In the genomic region with DNA sequence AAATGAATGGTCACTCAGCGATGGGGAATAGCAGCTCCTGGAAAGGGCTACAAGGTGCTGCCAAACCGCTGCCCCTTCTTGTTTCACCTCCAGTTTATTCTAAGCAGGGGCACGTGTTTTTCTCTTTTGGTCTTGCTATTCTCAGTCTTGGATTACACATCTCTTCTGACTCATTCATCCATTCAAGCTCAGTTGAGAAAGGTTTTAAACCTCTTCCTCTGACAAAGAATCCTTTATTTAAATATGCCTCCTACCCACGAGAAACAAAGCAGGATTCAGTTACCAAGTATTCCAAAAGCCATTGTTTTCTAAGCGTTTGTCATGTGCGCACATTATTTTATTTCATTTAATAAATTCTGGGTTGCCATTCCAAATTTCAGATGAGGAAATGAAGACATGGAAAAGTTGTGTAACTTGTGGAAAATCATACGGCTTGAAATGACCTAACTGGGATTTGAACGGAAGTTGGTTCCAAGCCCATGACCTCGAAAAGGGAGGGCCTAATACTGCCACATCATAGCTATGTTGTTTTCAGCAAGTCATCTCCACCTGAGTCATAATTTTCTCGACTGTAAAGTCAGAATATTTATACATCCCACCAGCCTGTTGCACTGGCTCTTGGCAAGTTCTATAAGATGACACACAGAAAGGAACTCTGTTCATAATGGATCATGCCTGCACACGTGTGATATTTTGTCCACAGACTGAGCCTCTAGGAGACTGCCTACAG, we compare ENCODE assay signal across 1 cellular context.
TF ChIP-seq lines count a peak whose summit lies in the region.

No MANE protein-coding gene starts in this region.

TF ChIP-seq in GM23338, 12 proteins besides CTCF, POLR2A, EP300 and RAD21 (continued from another document):
- TF ChIP-seq, protein P1, sequence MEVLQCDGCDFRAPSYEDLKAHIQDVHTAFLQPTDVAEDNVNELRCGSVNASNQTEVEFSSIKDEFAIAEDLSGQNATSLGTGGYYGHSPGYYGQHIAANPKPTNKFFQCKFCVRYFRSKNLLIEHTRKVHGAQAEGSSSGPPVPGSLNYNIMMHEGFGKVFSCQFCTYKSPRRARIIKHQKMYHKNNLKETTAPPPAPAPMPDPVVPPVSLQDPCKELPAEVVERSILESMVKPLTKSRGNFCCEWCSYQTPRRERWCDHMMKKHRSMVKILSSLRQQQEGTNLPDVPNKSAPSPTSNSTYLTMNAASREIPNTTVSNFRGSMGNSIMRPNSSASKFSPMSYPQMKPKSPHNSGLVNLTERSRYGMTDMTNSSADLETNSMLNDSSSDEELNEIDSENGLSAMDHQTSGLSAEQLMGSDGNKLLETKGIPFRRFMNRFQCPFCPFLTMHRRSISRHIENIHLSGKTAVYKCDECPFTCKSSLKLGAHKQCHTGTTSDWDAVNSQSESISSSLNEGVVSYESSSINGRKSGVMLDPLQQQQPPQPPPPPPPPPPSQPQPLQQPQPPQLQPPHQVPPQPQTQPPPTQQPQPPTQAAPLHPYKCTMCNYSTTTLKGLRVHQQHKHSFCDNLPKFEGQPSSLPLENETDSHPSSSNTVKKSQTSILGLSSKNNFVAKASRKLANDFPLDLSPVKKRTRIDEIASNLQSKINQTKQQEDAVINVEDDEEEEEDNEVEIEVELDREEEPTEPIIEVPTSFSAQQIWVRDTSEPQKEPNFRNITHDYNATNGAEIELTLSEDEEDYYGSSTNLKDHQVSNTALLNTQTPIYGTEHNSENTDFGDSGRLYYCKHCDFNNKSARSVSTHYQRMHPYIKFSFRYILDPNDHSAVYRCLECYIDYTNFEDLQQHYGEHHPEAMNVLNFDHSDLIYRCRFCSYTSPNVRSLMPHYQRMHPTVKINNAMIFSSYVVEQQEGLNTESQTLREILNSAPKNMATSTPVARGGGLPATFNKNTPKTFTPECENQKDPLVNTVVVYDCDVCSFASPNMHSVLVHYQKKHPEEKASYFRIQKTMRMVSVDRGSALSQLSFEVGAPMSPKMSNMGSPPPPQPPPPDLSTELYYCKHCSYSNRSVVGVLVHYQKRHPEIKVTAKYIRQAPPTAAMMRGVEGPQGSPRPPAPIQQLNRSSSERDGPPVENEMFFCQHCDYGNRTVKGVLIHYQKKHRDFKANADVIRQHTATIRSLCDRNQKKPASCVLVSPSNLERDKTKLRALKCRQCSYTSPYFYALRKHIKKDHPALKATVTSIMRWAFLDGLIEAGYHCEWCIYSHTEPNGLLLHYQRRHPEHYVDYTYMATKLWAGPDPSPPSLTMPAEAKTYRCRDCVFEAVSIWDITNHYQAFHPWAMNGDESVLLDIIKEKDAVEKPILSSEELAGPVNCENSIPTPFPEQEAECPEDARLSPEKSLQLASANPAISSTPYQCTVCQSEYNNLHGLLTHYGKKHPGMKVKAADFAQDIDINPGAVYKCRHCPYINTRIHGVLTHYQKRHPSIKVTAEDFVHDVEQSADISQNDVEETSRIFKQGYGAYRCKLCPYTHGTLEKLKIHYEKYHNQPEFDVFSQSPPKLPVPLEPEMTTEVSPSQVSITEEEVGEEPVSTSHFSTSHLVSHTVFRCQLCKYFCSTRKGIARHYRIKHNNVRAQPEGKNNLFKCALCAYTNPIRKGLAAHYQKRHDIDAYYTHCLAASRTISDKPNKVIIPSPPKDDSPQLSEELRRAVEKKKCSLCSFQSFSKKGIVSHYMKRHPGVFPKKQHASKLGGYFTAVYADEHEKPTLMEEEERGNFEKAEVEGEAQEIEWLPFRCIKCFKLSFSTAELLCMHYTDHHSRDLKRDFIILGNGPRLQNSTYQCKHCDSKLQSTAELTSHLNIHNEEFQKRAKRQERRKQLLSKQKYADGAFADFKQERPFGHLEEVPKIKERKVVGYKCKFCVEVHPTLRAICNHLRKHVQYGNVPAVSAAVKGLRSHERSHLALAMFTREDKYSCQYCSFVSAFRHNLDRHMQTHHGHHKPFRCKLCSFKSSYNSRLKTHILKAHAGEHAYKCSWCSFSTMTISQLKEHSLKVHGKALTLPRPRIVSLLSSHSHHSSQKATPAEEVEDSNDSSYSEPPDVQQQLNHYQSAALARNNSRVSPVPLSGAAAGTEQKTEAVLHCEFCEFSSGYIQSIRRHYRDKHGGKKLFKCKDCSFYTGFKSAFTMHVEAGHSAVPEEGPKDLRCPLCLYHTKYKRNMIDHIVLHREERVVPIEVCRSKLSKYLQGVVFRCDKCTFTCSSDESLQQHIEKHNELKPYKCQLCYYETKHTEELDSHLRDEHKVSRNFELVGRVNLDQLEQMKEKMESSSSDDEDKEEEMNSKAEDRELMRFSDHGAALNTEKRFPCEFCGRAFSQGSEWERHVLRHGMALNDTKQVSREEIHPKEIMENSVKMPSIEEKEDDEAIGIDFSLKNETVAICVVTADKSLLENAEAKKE (CRISPR knock-in tag; IDR thresholded peaks at IDR 0.05) = no peak
- no peak for TF ChIP-seq CREB1 (CRISPR knock-in tag; IDR thresholded peaks at IDR 0.05; ENCODE audit: low read depth)
- TF ChIP-seq, protein P2, sequence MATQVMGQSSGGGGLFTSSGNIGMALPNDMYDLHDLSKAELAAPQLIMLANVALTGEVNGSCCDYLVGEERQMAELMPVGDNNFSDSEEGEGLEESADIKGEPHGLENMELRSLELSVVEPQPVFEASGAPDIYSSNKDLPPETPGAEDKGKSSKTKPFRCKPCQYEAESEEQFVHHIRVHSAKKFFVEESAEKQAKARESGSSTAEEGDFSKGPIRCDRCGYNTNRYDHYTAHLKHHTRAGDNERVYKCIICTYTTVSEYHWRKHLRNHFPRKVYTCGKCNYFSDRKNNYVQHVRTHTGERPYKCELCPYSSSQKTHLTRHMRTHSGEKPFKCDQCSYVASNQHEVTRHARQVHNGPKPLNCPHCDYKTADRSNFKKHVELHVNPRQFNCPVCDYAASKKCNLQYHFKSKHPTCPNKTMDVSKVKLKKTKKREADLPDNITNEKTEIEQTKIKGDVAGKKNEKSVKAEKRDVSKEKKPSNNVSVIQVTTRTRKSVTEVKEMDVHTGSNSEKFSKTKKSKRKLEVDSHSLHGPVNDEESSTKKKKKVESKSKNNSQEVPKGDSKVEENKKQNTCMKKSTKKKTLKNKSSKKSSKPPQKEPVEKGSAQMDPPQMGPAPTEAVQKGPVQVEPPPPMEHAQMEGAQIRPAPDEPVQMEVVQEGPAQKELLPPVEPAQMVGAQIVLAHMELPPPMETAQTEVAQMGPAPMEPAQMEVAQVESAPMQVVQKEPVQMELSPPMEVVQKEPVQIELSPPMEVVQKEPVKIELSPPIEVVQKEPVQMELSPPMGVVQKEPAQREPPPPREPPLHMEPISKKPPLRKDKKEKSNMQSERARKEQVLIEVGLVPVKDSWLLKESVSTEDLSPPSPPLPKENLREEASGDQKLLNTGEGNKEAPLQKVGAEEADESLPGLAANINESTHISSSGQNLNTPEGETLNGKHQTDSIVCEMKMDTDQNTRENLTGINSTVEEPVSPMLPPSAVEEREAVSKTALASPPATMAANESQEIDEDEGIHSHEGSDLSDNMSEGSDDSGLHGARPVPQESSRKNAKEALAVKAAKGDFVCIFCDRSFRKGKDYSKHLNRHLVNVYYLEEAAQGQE (IDR thresholded peaks at IDR 0.05; ENCODE audit: unreplicated experiment) = no peak
- no peak for TF ChIP-seq STAT1 (IDR thresholded peaks at IDR 0.05; ENCODE audit: unreplicated experiment)
